Comparison of ENCODE assay signal across 8 cellular contexts in the genomic region with DNA sequence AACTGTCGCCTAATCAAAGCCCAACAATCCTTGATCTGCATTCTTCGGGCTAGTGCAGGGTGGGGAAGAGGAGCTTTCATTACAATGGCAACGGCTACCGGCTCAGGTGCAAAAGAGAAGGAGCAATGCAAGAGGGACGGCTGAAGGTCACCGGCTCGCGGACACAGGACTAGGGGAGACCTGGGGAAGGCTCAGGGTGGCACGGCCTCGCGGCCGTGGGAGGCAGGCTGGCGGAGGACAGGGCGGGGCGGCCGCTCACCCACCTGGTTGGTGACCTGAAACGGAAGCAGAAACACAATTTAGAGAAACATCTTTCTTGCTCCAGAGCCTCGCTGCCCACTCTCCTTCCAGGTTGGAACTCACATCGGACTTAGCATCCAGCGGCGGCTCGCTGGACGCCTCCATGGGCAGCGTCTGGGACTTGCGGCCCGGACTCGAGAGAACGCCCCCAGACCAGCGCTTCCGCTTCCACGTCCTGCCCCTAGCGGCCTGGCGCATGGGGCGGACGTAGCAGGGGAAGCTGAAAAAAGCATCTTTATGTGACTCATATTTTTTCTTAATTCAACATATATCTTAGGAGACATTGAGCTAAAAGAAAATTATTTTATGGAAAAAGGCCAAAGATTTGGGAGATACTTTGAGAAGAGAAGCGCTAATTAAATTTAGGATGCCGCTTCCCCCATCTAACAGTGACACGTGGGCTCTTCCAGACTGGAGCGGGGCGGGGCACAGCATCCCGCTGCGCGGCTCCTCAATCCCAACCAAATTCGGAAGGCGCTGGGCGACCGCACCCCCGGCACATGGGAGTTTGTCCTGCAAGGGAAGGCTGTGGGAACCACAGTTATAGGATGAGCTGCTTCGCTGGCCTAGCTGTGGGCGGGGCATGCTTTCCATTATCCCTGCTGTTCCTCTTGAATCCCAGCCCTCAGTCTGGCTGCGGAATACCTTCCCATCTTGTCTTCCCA. TPM values are rescaled to one million over a fixed set of nuclear protein-coding genes. Genes with fewer than 3 reads are reported as not detected.
A peak's percentile ranks its signal among the peaks of the same experiment; 100 is the strongest.
DNase-seq lines count a peak whose midpoint lies in the region; ATAC-seq, FAIRE-seq and TF ChIP-seq lines count a peak whose summit lies in the region.

Gene COMMD6, minus strand, starts transcription at position 441 of the 965 bp plus-strand sequence. Its CDS starts 36 bp downstream, at position 405.

- TF ChIP-seq POLR2A in GM12891 (IDR thresholded peaks at IDR 0.05; ENCODE audit: low read depth, low read length) (peak; percentile 95), adrenal gland (IDR thresholded peaks at IDR 0.05) (peak in 1 of 2 donors; percentile 82), heart left ventricle (IDR thresholded peaks at IDR 0.05) (peak in 1 of 2 donors; percentile 53), upper lobe of left lung (IDR thresholded peaks at IDR 0.05) (peak in 2 of 4 donors; percentile 48 to 72)

- H3K36me3 ChIP-seq in adrenal gland (replicated peaks in 1 of 2) (peaks cover 0 to 3% of the 10 kb centered on the region in 2 donors), heart left ventricle (peaks cover 0 to 28% (median 19%) of the 10 kb centered on the region in 9 donors), upper lobe of left lung (peaks cover 0 to 14% (median 0%) of the 10 kb centered on the region in 4 donors)

- peaks cover 43 to 54% (median 47%) of the 10 kb centered on the region in 3 donors for H3K4me1 Mint-ChIP-seq in T-cell

- FAIRE-seq in GM12891 (lab: Jason Lieb, UNC): peak; percentile 95

- intact Hi-C loops in adrenal gland (cut with DNase I) (loop anchor here in 1 of 2 donors (5.0 kb wide), 1 partner anchor 50 kb away; no protein-coding TSS in a partner anchor), heart left ventricle (cut with DNase I) (loop anchor here in 7 of 10 donors (1.0 to 10.0 kb wide), 6 partner anchors 12 to 173 kb away; partner anchors contain the start of genes TBC1D4 (in 3 of the 7) and UCHL3 (in 1 of the 7)), posterior cingulate gyrus (cut with DNase I) (loop anchor here (1.0 kb wide), 1 partner anchor 12 kb away; the partner anchor contains the start of gene UCHL3)

- peak within 1 kb of the TSS; percentile 96 to 99 (median 97) for H3K4me3 Mint-ChIP-seq in T-cell

- ATAC-seq in HG02678 (IDR thresholded peaks at IDR 0.05; ENCODE audit: unreplicated experiment) (peak; percentile 96), T-cell (replicated peaks in 1 of 4) (peak; percentile 92 to 93 (median 93)), heart left ventricle (peak; percentile 94 to 97 (median 96)), upper lobe of left lung (ENCODE audit: low FRiP score in 2 of 2) (peak; percentile 95 to 98)

- CTCF ChIA-PET in T-cell (lab: Charles Lee): interaction anchor here (0.5 to 2.5 kb wide), 5 partner anchors 11 to 223 kb away, joined by 3 to 11 read pairs (median 3); no protein-coding TSS in a partner anchor

- H3K9me3 ChIP-seq in adrenal gland (replicated peaks in 1 of 3): no peaks in the 10 kb centered on the region
- H3K9me3 ChIP-seq in heart left ventricle: no peaks in the 10 kb centered on the region
- no peaks in the 10 kb centered on the region for H3K9me3 ChIP-seq in upper lobe of left lung

- TF ChIP-seq EP300 in upper lobe of left lung (IDR thresholded peaks at IDR 0.05): no peak

- H3K27ac Mint-ChIP-seq in T-cell: peak within 1 kb of the TSS; percentile 93 to 96

- H3K27ac ChIP-seq in adrenal gland (peak within 1 kb of the TSS in 4 of 5 donors; percentile 41 to 85 (median 64)), heart left ventricle (peak within 1 kb of the TSS; percentile 11 to 92 (median 79)), upper lobe of left lung (peak within 1 kb of the TSS; percentile 50 to 90 (median 79))

- DNase-seq in GM12891 (ENCODE audit: insufficient read length, low spot score): peak; percentile 76
- peak; percentile 79 for DNase-seq in NCI-H1105 treated with DMSO at 0.1 percent for 48 hours (lab: John Stamatoyannopoulos, UW)
- DNase-seq in T-cell: peak; percentile 27 to 73 (median 54)
- peak; percentile 68 to 84 (median 78) for DNase-seq in adrenal gland
- peak; percentile 82 to 89 (median 87) for DNase-seq in heart left ventricle
- DNase-seq in posterior cingulate gyrus: peak; percentile 64 to 97 (median 80)
- DNase-seq in upper lobe of left lung: peak; percentile 76 to 92

- H3K36me3 Mint-ChIP-seq in T-cell: peaks cover 10% of the 10 kb centered on the region

- TF ChIP-seq CTCF in adrenal gland (IDR thresholded peaks at IDR 0.05) (peak; percentile 56 to 84 (median 72)), heart left ventricle (IDR thresholded peaks at IDR 0.05) (peak; percentile 29 to 82 (median 57)), upper lobe of left lung (IDR thresholded peaks at IDR 0.05) (peak; percentile 23 to 87 (median 70))

- no peaks in the 10 kb centered on the region for H3K9me3 Mint-ChIP-seq in T-cell

- WGBS in adrenal gland, 4 donors: 0 to 1% (median 0%) methylated on average over 38 to 51 of the region's 51 CpGs
- WGBS in heart left ventricle, 4 donors: 0 to 1% (median 0%) methylated on average over 44 to 51 of the region's 51 CpGs
- WGBS in upper lobe of left lung, 2 donors: 0 to 1% methylated on average over 45 to 51 of the region's 51 CpGs

- H3K27me3 ChIP-seq in adrenal gland: no peaks in the 10 kb centered on the region
- no peaks in the 10 kb centered on the region for H3K27me3 ChIP-seq in heart left ventricle
- no peaks in the 10 kb centered on the region for H3K27me3 ChIP-seq in upper lobe of left lung

- POLR2A ChIA-PET in T-cell (lab: Charles Lee): interaction anchor here in 1 of 2 donors (0.6 kb wide), 1 partner anchor 137 kb away, joined by 4 read pairs; no protein-coding TSS in a partner anchor

- H3K27me3 Mint-ChIP-seq in T-cell: no peaks in the 10 kb centered on the region

- H3K4me3 ChIP-seq in adrenal gland (peak within 1 kb of the TSS in 3 of 4 donors; percentile 28 to 83 (median 76)), heart left ventricle (peak within 1 kb of the TSS; percentile 56 to 96 (median 85)), upper lobe of left lung (peak within 1 kb of the TSS; percentile 74 to 94 (median 86))

- H3K4me1 ChIP-seq in adrenal gland (replicated peaks in 1 of 2) (peaks cover 0 to 53% of the 10 kb centered on the region in 2 donors), heart left ventricle (peaks cover 0 to 30% (median 10%) of the 10 kb centered on the region in 12 donors), upper lobe of left lung (peaks cover 11 to 13% (median 12%) of the 10 kb centered on the region in 4 donors)

TF ChIP-seq in GM12891, 5 proteins besides CTCF, POLR2A, EP300 and RAD21:
- TF ChIP-seq PAX5 (IDR thresholded peaks at IDR 0.05; ENCODE audit: insufficient read depth, low read length, severe bottlenecking) (no peak), TAF1 (IDR thresholded peaks at IDR 0.05; ENCODE audit: low read depth, low read length) (peak; percentile 69; the same call in 1 of the 2 replicates), POU2F2 (IDR thresholded peaks at IDR 0.05; ENCODE audit: low read depth, low read length) (peak; percentile 75; the same call in 1 of the 2 replicates), SPI1 (IDR thresholded peaks at IDR 0.05; ENCODE audit: low read depth, low read length) (peak; percentile 66), POLR2AphosphoS5 (IDR thresholded peaks at IDR 0.05; ENCODE audit: low read depth, low read length) (peak; percentile 91)

RNA-seq across cellular contexts. Expression of gene COMMD6, which starts in this region (rescaled TPM):
- 293 TPM for polyA plus RNA-seq in GM12891 (2012; ENCODE audit: low read depth, missing spikeins)
- total RNA-seq in T-cell (100 to 1,000 TPM; 165 to 218 (median 191) TPM), adrenal gland (100 to 1,000 TPM in 7 of 8 donors, 10 to 100 TPM in 1; 60.7 to 599 (median 325) TPM), heart left ventricle (100 to 1,000 TPM in 7 of 9 donors, 10 to 100 TPM in 2; 19.8 to 155 (median 126) TPM), upper lobe of left lung (100 to 1,000 TPM in 2 of 6 donors, 10 to 100 TPM in 3, 1 to 10 TPM in 1; 9.0 to 134 (median 63.8) TPM)
- polyA plus RNA-seq in adrenal gland (100 to 1,000 TPM; 142 to 327 (median 227) TPM), heart left ventricle (100 to 1,000 TPM; 123 to 136 TPM)

Comparison
In these comparisons a context has a peak if more than half of its experiments do, and no peak if none do; other contexts are left out.
1. Peak in every context shown above with its lines: DNase-seq, ATAC-seq, H3K4me3 ChIP-seq and H3K27ac ChIP-seq.